ENCODE assay signal across 20 cellular contexts in the genomic region with DNA sequence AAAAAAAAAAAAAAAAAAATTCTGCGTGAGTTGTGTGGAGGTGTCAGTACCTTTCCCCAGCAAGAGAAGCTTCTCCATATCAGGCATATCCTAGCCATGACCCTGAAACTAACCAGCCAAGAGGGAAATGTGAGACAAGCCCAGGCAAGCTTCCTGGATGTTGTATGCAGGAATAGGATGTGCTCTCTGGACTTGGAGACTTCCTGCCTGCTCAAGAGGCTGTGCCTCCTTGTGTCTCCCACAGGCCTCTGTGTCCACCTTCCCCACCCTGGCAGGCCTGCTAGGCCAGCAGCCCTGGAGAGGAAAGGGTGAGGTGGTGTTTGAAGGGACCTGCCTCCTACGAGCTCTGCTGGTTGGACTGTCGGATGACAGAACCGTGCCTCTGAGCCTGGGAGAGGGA. TPM values are rescaled to one million over a fixed set of nuclear protein-coding genes. Genes with fewer than 3 reads are reported as not detected.
A peak's percentile ranks its signal among the peaks of the same experiment; 100 is the strongest.
DNase-seq lines count a peak whose midpoint lies in the region; ATAC-seq and TF ChIP-seq lines count a peak whose summit lies in the region.
"Had no signal": no experiment of that assay in that cellular context is flagged by ENCODE, and none has a peak within 500 bp of the region (broad histone marks: within the 10 kb centered on the region; RNA-seq: fewer than 3 reads in every experiment).

No MANE protein-coding gene starts in this region.

- no peaks in the 10 kb centered on the region for H3K36me3 Mint-ChIP-seq in nephron progenitor cell (ENCODE audit: low read depth)

- 58 to 70% methylated on average over 4 of the region's 4 CpGs for WGBS in heart right ventricle, 2 donors
- WGBS in thymus: 97% methylated on average over 4 of the region's 4 CpGs

- H3K9me3 ChIP-seq in left ventricle myocardium inferior (replicated peaks) (no peaks in the 10 kb centered on the region), heart right ventricle (no peaks in the 10 kb centered on the region), thymus (ENCODE audit: control insufficient read depth) (no peaks in the 10 kb centered on the region)
- H3K9me3 ChIP-seq: testis had no signal

- H3K36me3 ChIP-seq in left ventricle myocardium inferior: peaks cover 5% of the 10 kb centered on the region
- peaks cover 0 to 6% (median 0%) of the 10 kb centered on the region in 9 donors for H3K36me3 ChIP-seq in heart right ventricle
- no peaks in the 10 kb centered on the region for H3K36me3 ChIP-seq in thymus (ENCODE audit: control insufficient read depth, insufficient read depth)

- H3K4me3 ChIP-seq in left ventricle myocardium inferior: no peak overlapping the region
- no peak overlapping the region for H3K4me3 ChIP-seq in heart right ventricle
- no peak overlapping the region for H3K4me3 ChIP-seq in thymus (ENCODE audit: low read length)
- no peak overlapping the region for H3K4me3 ChIP-seq in foreskin fibroblast (ENCODE audit: low read depth in 1 of 2, low read length in 2 of 2)
- H3K4me3 ChIP-seq: coronary artery, testis had no signal

- H3K27ac ChIP-seq in left ventricle myocardium inferior (replicated peaks) (peak overlapping the region; percentile 46), heart right ventricle (peak overlapping the region in 2 of 10 donors; percentile 16 to 41), epithelial cell of prostate (peak overlapping the region; percentile 83), thymus (ENCODE audit: low read depth) (peak overlapping the region; percentile 42)
- H3K27ac ChIP-seq: coronary artery, testis had no signal

- no peak overlapping the region for H3K4me3 Mint-ChIP-seq in nephron progenitor cell

- no peak for ATAC-seq in heart right ventricle
- ATAC-seq: left colon had no signal

- no peaks in the 10 kb centered on the region for H3K27me3 ChIP-seq in left ventricle myocardium inferior (ENCODE audit: low read depth)
- H3K27me3 ChIP-seq in heart right ventricle: no peaks in the 10 kb centered on the region
- no peaks in the 10 kb centered on the region for H3K27me3 ChIP-seq in thymus (ENCODE audit: control insufficient read depth, insufficient read depth)
- H3K27me3 ChIP-seq: testis had no signal

- H3K27ac Mint-ChIP-seq in nephron progenitor cell: no peak overlapping the region

- intact Hi-C loops in left ventricle myocardium inferior (cut with micrococcal nuclease) (no loop called here), heart right ventricle (cut with DNase I) (no loop called here)

- H3K9me3 Mint-ChIP-seq in nephron progenitor cell: no peaks in the 10 kb centered on the region

- DNase-seq in left ventricle myocardium inferior: no peak
- DNase-seq in heart right ventricle: no peak
- peak; percentile 63 for DNase-seq in RKO (ENCODE audit: low spot score)
- DNase-seq in epithelial cell of prostate (ENCODE audit: low read depth, low spot score): peak; percentile 70
- no peak for DNase-seq in D341Med (ENCODE audit: low spot score)
- no peak for DNase-seq in nephron progenitor cell
- DNase-seq in foreskin fibroblast: no peak
- DNase-seq: activated effector memory CD4-positive, alpha-beta T cell treated with anti-CD3 and anti-CD28 coated beads, Interleukin-2, amount 50 U/mL, for 16 hours; DMS153; HCEC 1CT; hypothalamus; left colon; NCI-H2029; NCI-H774; stimulated activated CD4-positive, alpha-beta T cell treated with anti-CD3 and anti-CD28 coated beads, Interleukin-4, amount 100 ng/mL, for 1 hour; testis had no signal

- TF ChIP-seq CTCF in left ventricle myocardium inferior (IDR thresholded peaks at IDR 0.05; ENCODE audit: borderline replicate concordance) (no peak), heart right ventricle (IDR thresholded peaks at IDR 0.05) (no peak), nephron progenitor cell (IDR thresholded peaks at IDR 0.05) (no peak), foreskin fibroblast (IDR thresholded peaks at IDR 0.05; ENCODE audit: low read depth, low read length) (no peak)

- peaks cover 7% of the 10 kb centered on the region for H3K4me1 Mint-ChIP-seq in nephron progenitor cell

- H3K27me3 Mint-ChIP-seq in nephron progenitor cell (ENCODE audit: low read depth, poor library complexity): peaks cover 4% of the 10 kb centered on the region

- H3K4me1 ChIP-seq in left ventricle myocardium inferior (peaks cover 23% of the 10 kb centered on the region), heart right ventricle (peaks cover 0 to 16% (median 0%) of the 10 kb centered on the region in 9 donors), thymus (ENCODE audit: control insufficient read depth, insufficient read depth, low read length) (no peaks in the 10 kb centered on the region)

RNA-seq across cellular contexts. Expression of a gene that starts 2.1 kb away (rescaled TPM):
- total RNA-seq in left ventricle myocardium inferior (3.9 TPM), heart right ventricle (1 to 10 TPM; 2.1 to 6.3 (median 3.9) TPM)
- polyA plus RNA-seq in heart right ventricle (1 to 10 TPM; 4.7 to 8.1 TPM), thymus (41.0 TPM)

RNA-seq across cellular contexts. Expression of a gene that starts 18.1 kb away (rescaled TPM):
- total RNA-seq in left ventricle myocardium inferior: not detected
- 1 to 10 TPM in 1 of 10 donors, not detected in 9; 1.9 TPM for total RNA-seq in heart right ventricle
- polyA plus RNA-seq in heart right ventricle: under 1 TPM in 1 of 2 donors, not detected in 1; 0.10 TPM
- 0.46 TPM for polyA plus RNA-seq in thymus
- total RNA-seq: activated CD8-positive, alpha-beta memory T cell treated with anti-CD3 and anti-CD28 coated beads for 36 hours; left colon; osteocyte had no signal

RNA-seq across cellular contexts. Expression of a gene that starts 32.6 kb away (rescaled TPM):
- total RNA-seq in left ventricle myocardium inferior (93.6 TPM), heart right ventricle (100 to 1,000 TPM in 8 of 10 donors, 10 to 100 TPM in 2; 93.8 to 121 (median 106) TPM)
- polyA plus RNA-seq in heart right ventricle (10 to 100 TPM; 21.0 to 34.7 TPM), thymus (18.9 TPM)

Comparison
In these comparisons a context has a peak if more than half of its experiments do, and no peak if none do; other contexts are left out.
1. DNase-seq: peak in RKO (single experiment) and epithelial cell of prostate (single experiment); none in left ventricle myocardium inferior (single experiment), heart right ventricle (0 of 2), D341Med (single experiment), nephron progenitor cell (single experiment) and foreskin fibroblast (0 of 2).